8 cellular contexts compared by ENCODE assay signal in genomic region chr22:43151251-43152000, GRCh38. TPM values are rescaled to one million over a fixed set of nuclear protein-coding genes. Genes with fewer than 3 reads are reported as not detected.
DNase-seq lines count a peak whose midpoint lies in the region; FAIRE-seq and TF ChIP-seq lines count a peak whose summit lies in the region.

Gene TSPO, plus strand, starts transcription at chr22:43151559. Its CDS starts 7,680 bp downstream, at chr22:43159239.

- H3K4me1 ChIP-seq in HUES48 (ENCODE audit: control insufficient read depth, insufficient read depth, low read length): peaks cover 7% of the 10 kb centered on the region; the same call in 1 of the 2 replicates
- H3K4me1 ChIP-seq in skeletal muscle satellite cell (ENCODE audit: control insufficient read depth, insufficient read depth, low read length): peaks cover 31% of the 10 kb centered on the region

- TF ChIP-seq CTCF in WI38 (IDR thresholded peaks at IDR 0.05; ENCODE audit: low read depth, low read length): no peak
- TF ChIP-seq CTCF in bronchial epithelial cell (IDR thresholded peaks at IDR 0.05; ENCODE audit: insufficient read depth, low read length, severe bottlenecking): no peak

- FAIRE-seq in bronchial epithelial cell (lab: Jason Lieb, UNC): no peak

- peak; percentile 21 for DNase-seq in COR-L47 (lab: John Stamatoyannopoulos, UW)
- no peak for DNase-seq in bronchial epithelial cell (ENCODE audit: low read depth)
- DNase-seq in iPS-NIHi11 (ENCODE audit: low spot score): peak; percentile 90
- DNase-seq in NCI-H1092 treated with DMSO at 0.1 percent for 48 hours (lab: John Stamatoyannopoulos, UW): no peak
- no peak for DNase-seq in GM19240 (ENCODE audit: insufficient read length, low spot score)

- no peaks in the 10 kb centered on the region for H3K9me3 ChIP-seq in HUES48 (ENCODE audit: control insufficient read depth, insufficient read depth, low read length)
- no peaks in the 10 kb centered on the region for H3K9me3 ChIP-seq in skeletal muscle satellite cell (replicated peaks; ENCODE audit: low read length)

- no peak within 1 kb of the TSS for H3K27ac ChIP-seq in HUES48 (ENCODE audit: low read depth, low read length)

- peak within 1 kb of the TSS; percentile 59 for H3K4me3 ChIP-seq in HUES48 (ENCODE audit: low read depth, low read length)
- peak within 1 kb of the TSS; percentile 76 for H3K4me3 ChIP-seq in WI38 (ENCODE audit: low read depth, low read length)
- peak within 1 kb of the TSS; percentile 91 for H3K4me3 ChIP-seq in bronchial epithelial cell (ENCODE audit: low read depth, low read length)
- peak within 1 kb of the TSS; percentile 95 for H3K4me3 ChIP-seq in skeletal muscle satellite cell (ENCODE audit: low read length)

- peak within 1 kb of the TSS; percentile 99 for H3K4me2 ChIP-seq in skeletal muscle satellite cell (ENCODE audit: low read length)

- H3K27me3 ChIP-seq in HUES48 (ENCODE audit: control insufficient read depth, insufficient read depth, low read length): peaks cover 8% of the 10 kb centered on the region; the same call in 1 of the 2 replicates
- no peaks in the 10 kb centered on the region for H3K27me3 ChIP-seq in bronchial epithelial cell (ENCODE audit: control insufficient read depth, insufficient read depth, low read length)
- no peaks in the 10 kb centered on the region for H3K27me3 ChIP-seq in skeletal muscle satellite cell (ENCODE audit: control insufficient read depth, insufficient read depth, low read length)

- H3K9ac ChIP-seq in HUES48 (ENCODE audit: low read depth, low read length) (no peak within 1 kb of the TSS), skeletal muscle satellite cell (ENCODE audit: low read depth, low read length) (peak within 1 kb of the TSS; percentile 95)

- H3K36me3 ChIP-seq in HUES48 (ENCODE audit: control insufficient read depth, insufficient read depth, low read length) (no peaks in the 10 kb centered on the region), bronchial epithelial cell (ENCODE audit: control insufficient read depth, insufficient read depth, low read length) (peaks cover 15% of the 10 kb centered on the region), skeletal muscle satellite cell (ENCODE audit: insufficient read depth, low read length) (peaks cover 15% of the 10 kb centered on the region)

RNA-seq across cellular contexts. Expression of gene TSPO, which starts in this region (rescaled TPM):
- total RNA-seq in bronchial epithelial cell: 419 and 486 TPM in 2 replicates
- total RNA-seq in skeletal muscle satellite cell (2012; rRNA removed): 421 and 432 TPM in 2 replicates

Comparison
In these comparisons a context has a peak if more than half of its experiments do, and no peak if none do; other contexts are left out.
1. DNase-seq: peak in COR-L47 (single experiment) and iPS-NIHi11 (single experiment); none in bronchial epithelial cell (single experiment), NCI-H1092 treated with DMSO at 0.1 percent for 48 hours (single experiment) and GM19240 (single experiment).
2. Peak in every context shown above with its lines, with median percentiles within 50 percentile points of each other: H3K4me3 ChIP-seq.